Comparison of ENCODE assay signal across 10 cellular contexts in genomic region chr20:4604580-4604979, GRCh38.
"Had no signal": no experiment of that assay in that cellular context is flagged by ENCODE, and none has a peak within 500 bp of the region (broad histone marks: within the 10 kb centered on the region; RNA-seq: fewer than 3 reads in every experiment).

No MANE protein-coding gene starts in this region.

- H3K9me3 ChIP-seq: left lung, neutrophil, spleen had no signal

- H3K4me1 ChIP-seq: left lung had no signal

- H3K4me3 ChIP-seq: left lung, spleen had no signal

- H3K36me3 ChIP-seq: left lung, neutrophil, spleen, WERI-Rb-1 had no signal

- ATAC-seq: left lung, natural killer cell, right cardiac atrium had no signal

- DNase-seq: activated CD4-positive, alpha-beta T cell treated with anti-CD3 and anti-CD28 coated beads, Interleukin-2, amount 50 U/mL, for 48 hours; activated naive CD4-positive, alpha-beta T cell treated with anti-CD3 and anti-CD28 coated beads for 36 hours; left lung; natural killer cell; posterior cingulate gyrus; right cardiac atrium; spleen; T-helper 1 cell; WERI-Rb-1 had no signal

- H3K27ac ChIP-seq: left lung, neutrophil, spleen, WERI-Rb-1 had no signal
